11 cellular contexts compared by ENCODE assay signal in genomic region chrX:139738581-139738980, GRCh38. TPM values are rescaled to one million over a fixed set of nuclear protein-coding genes. Genes with fewer than 3 reads are reported as not detected.
A peak's percentile ranks its signal among the peaks of the same experiment; 100 is the strongest.
DNase-seq lines count a peak whose midpoint lies in the region; ATAC-seq and TF ChIP-seq lines count a peak whose summit lies in the region.
"Had no signal": no experiment of that assay in that cellular context is flagged by ENCODE, and none has a peak within 500 bp of the region (broad histone marks: within the 10 kb centered on the region; RNA-seq: fewer than 3 reads in every experiment).

No MANE protein-coding gene starts in this region.

- H3K27me3 ChIP-seq in endodermal cell (ENCODE audit: control insufficient read depth, insufficient read depth, low read length, poor library complexity, severe bottlenecking), result no peaks in the 10 kb centered on the region
- no peaks in the 10 kb centered on the region for H3K27me3 ChIP-seq in upper lobe of right lung

- peak overlapping the region; percentile 3 for H3K27ac Mint-ChIP-seq in endodermal cell

- no peak overlapping the region for H3K4me3 Mint-ChIP-seq in endodermal cell

- peak; percentile 67 for ATAC-seq in GM21717 (IDR thresholded peaks at IDR 0.05; ENCODE audit: unreplicated experiment)
- no peak for ATAC-seq in upper lobe of right lung
- ATAC-seq in GM21619 (IDR thresholded peaks at IDR 0.05; ENCODE audit: unreplicated experiment), result no peak
- no peak for ATAC-seq in GM18519 (IDR thresholded peaks at IDR 0.05; ENCODE audit: low FRiP score, unreplicated experiment)

- no peak overlapping the region for H3K4me3 ChIP-seq in endodermal cell (ENCODE audit: low read length)
- no peak overlapping the region for H3K4me3 ChIP-seq in upper lobe of right lung

- H3K9me3 Mint-ChIP-seq in endodermal cell, result no peaks in the 10 kb centered on the region

- H3K27me3 Mint-ChIP-seq in endodermal cell (ENCODE audit: insufficient read depth), result no peaks in the 10 kb centered on the region

- H3K4me1 ChIP-seq in endodermal cell (ENCODE audit: control insufficient read depth, insufficient read depth, low read length) (no peaks in the 10 kb centered on the region), upper lobe of right lung (no peaks in the 10 kb centered on the region)

- H3K27ac ChIP-seq in endodermal cell (ENCODE audit: low read depth, low read length), result no peak overlapping the region
- no peak overlapping the region for H3K27ac ChIP-seq in upper lobe of right lung

- DNase-seq in A172 (ENCODE audit: low spot score) (peak; percentile 1), NCI-H345 treated with DMSO at 0.1 percent for 48 hours (lab: John Stamatoyannopoulos, UW; ENCODE audit: unreplicated experiment) (peak; percentile 3), endodermal cell (no peak), upper lobe of right lung (no peak)
- DNase-seq in stimulated activated CD4-positive, alpha-beta T cell treated with anti-CD3 and anti-CD28 coated beads, Interleukin-2, amount 100 ng/mL, for 24 hours, result no peak
- DNase-seq: AML-193; effector memory CD4-positive, alpha-beta T cell; NCI-H526 had no signal

- H3K9me3 ChIP-seq in endodermal cell (ENCODE audit: control insufficient read depth, low read length), result no peaks in the 10 kb centered on the region
- H3K9me3 ChIP-seq in upper lobe of right lung, result no peaks in the 10 kb centered on the region

- TF ChIP-seq CTCF in endodermal cell (conservative IDR thresholded peaks at IDR 0.05), result no peak
- TF ChIP-seq CTCF in upper lobe of right lung (IDR thresholded peaks at IDR 0.05), result no peak

- intact Hi-C loops in upper lobe of right lung (cut with DNase I), result no loop called here

- peaks cover 9% of the 10 kb centered on the region for H3K4me1 Mint-ChIP-seq in endodermal cell

- peaks cover 6% of the 10 kb centered on the region for H3K36me3 ChIP-seq in endodermal cell (ENCODE audit: control insufficient read depth, insufficient read depth, low read length)
- H3K36me3 ChIP-seq in upper lobe of right lung, result no peaks in the 10 kb centered on the region

- H3K9ac ChIP-seq in endodermal cell (ENCODE audit: extremely low read depth, low read length, poor library complexity, severe bottlenecking), result no peak overlapping the region

- peaks cover 58% of the 10 kb centered on the region for H3K36me3 Mint-ChIP-seq in endodermal cell (ENCODE audit: low read depth)

RNA-seq across cellular contexts. Expression of gene MCF2, which starts 30.6 kb away (rescaled TPM):
- not detected in 2 replicates for total RNA-seq in A172 (2014; rRNA removed; shearing (Covaris generic))
- total RNA-seq in endodermal cell (1 to 10 TPM; 1.1 to 2.1 TPM), upper lobe of right lung (not detected)
- 0.11 TPM for polyA plus RNA-seq in endodermal cell (2013, experiment 1 of 2)
- polyA plus RNA-seq in endodermal cell (2013, experiment 2 of 2), result 0.21 TPM

Comparison
In these comparisons a context has a peak if more than half of its experiments do, and no peak if none do; other contexts are left out.
1. DNase-seq: peak in A172 (single experiment) and NCI-H345 treated with DMSO at 0.1 percent for 48 hours (single experiment); none in endodermal cell (single experiment), stimulated activated CD4-positive, alpha-beta T cell treated with anti-CD3 and anti-CD28 coated beads, Interleukin-2, amount 100 ng/mL, for 24 hours (0 of 2) and upper lobe of right lung (single experiment).